8 cellular contexts compared by ENCODE assay signal in the genomic region with DNA sequence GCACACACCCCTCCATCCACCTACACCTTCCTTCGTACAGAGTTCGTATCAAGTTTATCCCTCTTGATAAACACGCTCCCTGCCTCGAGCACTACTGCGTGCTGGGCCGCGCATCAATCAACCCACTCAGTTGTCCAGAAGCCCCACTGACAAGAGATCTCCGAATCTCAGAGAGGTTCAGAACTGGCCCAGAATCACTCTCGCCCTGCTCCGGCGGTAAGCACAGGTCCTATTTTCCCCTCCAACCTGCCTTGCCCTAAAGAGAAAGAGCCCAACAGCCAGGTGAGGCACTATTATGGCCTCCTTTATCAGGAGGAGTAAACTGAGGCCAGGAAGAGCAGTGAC. TPM values are rescaled to one million over a fixed set of nuclear protein-coding genes. Genes with fewer than 3 reads are reported as not detected.
DNase-seq lines count a peak whose midpoint lies in the region; ATAC-seq, FAIRE-seq and TF ChIP-seq lines count a peak whose summit lies in the region.

No MANE protein-coding gene starts in this region.

- no peak for FAIRE-seq in GM12891 (lab: Jason Lieb, UNC)

- peaks cover 7 to 9% (median 8%) of the 10 kb centered on the region in 4 donors for H3K4me1 ChIP-seq in Peyer's patch

- H3K27me3 ChIP-seq in Peyer's patch, result no peaks in the 10 kb centered on the region

- no peaks in the 10 kb centered on the region for H3K9me3 ChIP-seq in Peyer's patch

- H3K27ac ChIP-seq in Peyer's patch, result peak overlapping the region; percentile 82 to 92 (median 84)

- DNase-seq in Peyer's patch, result no peak
- DNase-seq in fibroblast of peridontal ligament (ENCODE audit: extremely low read depth), result peak; percentile 6
- DNase-seq in skeletal muscle cell (ENCODE audit: low read depth), result no peak
- no peak for DNase-seq in GM12891 (ENCODE audit: insufficient read length, low spot score)
- no peak for DNase-seq in ecto neural progenitor cell (ENCODE audit: low spot score)
- DNase-seq in NK-92 (lab: John Stamatoyannopoulos, UW; ENCODE audit: unreplicated experiment), result no peak
- no peak for DNase-seq in NCI-H2081 (lab: John Stamatoyannopoulos, UW)

- ATAC-seq in GM19397 (IDR thresholded peaks at IDR 0.05; ENCODE audit: unreplicated experiment), result peak; percentile 6

- TF ChIP-seq CTCF in Peyer's patch (IDR thresholded peaks at IDR 0.05), result no peak

- H3K4me3 ChIP-seq in Peyer's patch, result peak overlapping the region; percentile 65 to 95 (median 82)
- peak overlapping the region; percentile 94 for H3K4me3 ChIP-seq in skeletal muscle cell (ENCODE audit: low read depth, low read length)

- H3K36me3 ChIP-seq in Peyer's patch, result peaks cover 0 to 24% (median 0%) of the 10 kb centered on the region in 3 donors

- no peak for TF ChIP-seq POLR2A in Peyer's patch (IDR thresholded peaks at IDR 0.05)
- TF ChIP-seq POLR2A in GM12891 (IDR thresholded peaks at IDR 0.05; ENCODE audit: low read depth, low read length), result no peak

TF ChIP-seq in GM12891, 5 proteins besides CTCF, POLR2A, EP300 and RAD21:
- no peak for TF ChIP-seq PAX5 (IDR thresholded peaks at IDR 0.05; ENCODE audit: insufficient read depth, low read length, severe bottlenecking)

RNA-seq across cellular contexts. Expression of a gene that starts 0.5 kb away (rescaled TPM):
- total RNA-seq in Peyer's patch, result 100 to 1,000 TPM in 3 of 4 donors, 10 to 100 TPM in 1; 65.7 to 150 (median 128) TPM
- polyA plus RNA-seq in GM12891 (2012; ENCODE audit: low read depth, missing spikeins), result 26.0 TPM

RNA-seq across cellular contexts. Expression of a gene that starts 1.1 kb away (rescaled TPM):
- total RNA-seq in Peyer's patch, result not detected
- polyA plus RNA-seq in GM12891 (2012; ENCODE audit: low read depth, missing spikeins), result 1.3 TPM

RNA-seq across cellular contexts. Expression of a gene that starts 10.0 kb away (rescaled TPM):
- 10 to 100 TPM; 18.8 to 24.8 (median 22.0) TPM for total RNA-seq in Peyer's patch
- 0.03 TPM for polyA plus RNA-seq in GM12891 (2012; ENCODE audit: low read depth, missing spikeins)

RNA-seq across cellular contexts. Expression of a gene that starts 40.2 kb away (rescaled TPM):
- 10 to 100 TPM; 27.0 to 98.2 (median 67.2) TPM for total RNA-seq in Peyer's patch
- polyA plus RNA-seq in GM12891 (2012; ENCODE audit: low read depth, missing spikeins), result 0.08 TPM

RNA-seq across cellular contexts. Expression of a gene that starts 44.5 kb away (rescaled TPM):
- total RNA-seq in Peyer's patch, result 10 to 100 TPM; 12.4 to 34.6 (median 17.4) TPM
- polyA plus RNA-seq in GM12891 (2012; ENCODE audit: low read depth, missing spikeins), result 3.9 TPM
